In the genomic region with DNA sequence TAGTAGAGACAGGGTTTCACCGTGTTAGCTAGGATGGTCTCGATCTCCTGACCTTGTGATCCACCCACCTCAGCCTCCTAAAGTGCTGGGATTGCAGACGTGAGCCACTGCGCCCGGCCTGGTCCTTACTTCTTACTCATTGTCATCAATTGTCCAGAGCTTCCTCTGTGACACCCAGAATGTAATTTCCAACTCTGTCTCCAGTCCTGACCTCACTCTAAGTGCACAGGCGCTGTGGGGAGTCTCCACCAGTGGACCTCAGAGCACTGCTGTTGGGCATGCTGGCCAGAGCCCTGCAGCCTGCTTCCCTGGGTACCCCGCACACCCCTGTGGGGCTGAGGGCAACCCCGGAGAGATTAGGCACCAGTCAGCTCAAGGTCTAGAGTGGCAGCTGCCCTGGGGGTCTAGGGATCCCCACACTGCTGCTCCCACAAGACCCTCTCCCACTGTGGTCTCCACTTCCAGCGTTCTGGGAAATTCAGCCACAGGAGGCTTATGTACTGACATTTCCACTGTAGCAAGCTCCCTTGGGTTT, we compare ENCODE assay signal across 13 cellular contexts.
A peak's percentile ranks its signal among the peaks of the same experiment; 100 is the strongest.
DNase-seq lines count a peak whose midpoint lies in the region; ATAC-seq and TF ChIP-seq lines count a peak whose summit lies in the region.
"Had no signal": no experiment of that assay in that cellular context is flagged by ENCODE, and none has a peak within 500 bp of the region (broad histone marks: within the 10 kb centered on the region; RNA-seq: fewer than 3 reads in every experiment).

No MANE protein-coding gene starts in this region.

- H3K4me3 Mint-ChIP-seq in natural killer cell treated with Interleukin-12 subunit alpha and Interleukin-12 subunit beta and Interleukin-15 and Interleukin-18, amount 100 ng/mL, for 72 hours, result no peak overlapping the region
- no peak overlapping the region for H3K4me3 Mint-ChIP-seq in type B pancreatic cell

- H3K27me3 ChIP-seq in esophagus muscularis mucosa, result peaks cover 0 to 13% (median 0%) of the 10 kb centered on the region in 4 donors

- TF ChIP-seq EP300 in esophagus muscularis mucosa (IDR thresholded peaks at IDR 0.05), result no peak

- WGBS in esophagus muscularis mucosa, result 69% methylated on average over 8 of the region's 9 CpGs

- intact Hi-C loops in esophagus muscularis mucosa (cut with DNase I), result no loop called here

- H3K36me3 Mint-ChIP-seq in natural killer cell treated with Interleukin-12 subunit alpha and Interleukin-12 subunit beta and Interleukin-15 and Interleukin-18, amount 100 ng/mL, for 72 hours, result no peaks in the 10 kb centered on the region
- no peaks in the 10 kb centered on the region for H3K36me3 Mint-ChIP-seq in type B pancreatic cell
- H3K36me3 Mint-ChIP-seq: CD4-positive, alpha-beta memory T cell had no signal

- H3K36me3 ChIP-seq in esophagus muscularis mucosa, result no peaks in the 10 kb centered on the region

- DNase-seq in esophagus muscularis mucosa (ENCODE audit: extremely low spot score) (peak; percentile 74), type B pancreatic cell (ENCODE audit: extremely low spot score, unreplicated experiment) (peak; percentile 48)
- DNase-seq in natural killer cell treated with Interleukin-12 subunit alpha and Interleukin-12 subunit beta and Interleukin-15 and Interleukin-18, amount 100 ng/mL, for 72 hours (ENCODE audit: low spot score), result no peak
- DNase-seq in central memory CD4-positive, alpha-beta T cell, result no peak
- no peak for DNase-seq in activated naive CD4-positive, alpha-beta T cell treated with anti-CD3 and anti-CD28 coated beads, Interleukin-2, amount 50 U/mL, for 16 hours
- DNase-seq: C1 segment of cervical spinal cord; CD4-positive, alpha-beta memory T cell; COR-L47; DMS153; DND-41; GM23248; HCEC 1CT had no signal

- no peak overlapping the region for H3K4me3 ChIP-seq in esophagus muscularis mucosa
- H3K4me3 ChIP-seq: GM23248 had no signal

- H3K4me1 Mint-ChIP-seq in natural killer cell treated with Interleukin-12 subunit alpha and Interleukin-12 subunit beta and Interleukin-15 and Interleukin-18, amount 100 ng/mL, for 72 hours (ENCODE audit: low read depth in 2 of 2), result no peaks in the 10 kb centered on the region
- no peaks in the 10 kb centered on the region for H3K4me1 Mint-ChIP-seq in type B pancreatic cell (ENCODE audit: unreplicated experiment)
- H3K4me1 Mint-ChIP-seq: CD4-positive, alpha-beta memory T cell had no signal

- TF ChIP-seq POLR2A in esophagus muscularis mucosa (IDR thresholded peaks at IDR 0.05; ENCODE audit: low read depth), result no peak

- peak; percentile 27 to 40 for ATAC-seq in natural killer cell treated with Interleukin-12 subunit alpha and Interleukin-12 subunit beta and Interleukin-15 and Interleukin-18, amount 100 ng/mL, for 72 hours
- ATAC-seq in GM19023 (IDR thresholded peaks at IDR 0.05; ENCODE audit: unreplicated experiment), result no peak

- H3K27ac Mint-ChIP-seq in natural killer cell treated with Interleukin-12 subunit alpha and Interleukin-12 subunit beta and Interleukin-15 and Interleukin-18, amount 100 ng/mL, for 72 hours, result no peak overlapping the region
- H3K27ac Mint-ChIP-seq in type B pancreatic cell, result no peak overlapping the region
- H3K27ac Mint-ChIP-seq: CD4-positive, alpha-beta memory T cell had no signal

- H3K9me3 Mint-ChIP-seq in natural killer cell treated with Interleukin-12 subunit alpha and Interleukin-12 subunit beta and Interleukin-15 and Interleukin-18, amount 100 ng/mL, for 72 hours, result no peaks in the 10 kb centered on the region
- H3K9me3 Mint-ChIP-seq in type B pancreatic cell, result peaks cover 4% of the 10 kb centered on the region

- TF ChIP-seq CTCF in esophagus muscularis mucosa (IDR thresholded peaks at IDR 0.05), result no peak
- no peak for TF ChIP-seq CTCF in type B pancreatic cell (conservative IDR thresholded peaks at IDR 0.05)

- peaks cover 14 to 33% of the 10 kb centered on the region in 2 donors for H3K27me3 Mint-ChIP-seq in natural killer cell treated with Interleukin-12 subunit alpha and Interleukin-12 subunit beta and Interleukin-15 and Interleukin-18, amount 100 ng/mL, for 72 hours
- no peaks in the 10 kb centered on the region for H3K27me3 Mint-ChIP-seq in type B pancreatic cell

- H3K4me1 ChIP-seq in esophagus muscularis mucosa, result no peaks in the 10 kb centered on the region

- no peak overlapping the region for H3K27ac ChIP-seq in esophagus muscularis mucosa (replicated peaks in 1 of 4)
- H3K27ac ChIP-seq: GM23248 had no signal

- H3K9me3 ChIP-seq in esophagus muscularis mucosa, result peaks cover 0 to 12% (median 0%) of the 10 kb centered on the region in 4 donors

Comparison
In these comparisons a context has a peak if more than half of its experiments do, and no peak if none do; other contexts are left out.
1. DNase-seq: peak in esophagus muscularis mucosa (single experiment) and type B pancreatic cell (single experiment); none in natural killer cell treated with Interleukin-12 subunit alpha and Interleukin-12 subunit beta and Interleukin-15 and Interleukin-18, amount 100 ng/mL, for 72 hours (single experiment), central memory CD4-positive, alpha-beta T cell (single experiment) and activated naive CD4-positive, alpha-beta T cell treated with anti-CD3 and anti-CD28 coated beads, Interleukin-2, amount 50 U/mL, for 16 hours (single experiment).